In the genomic region with DNA sequence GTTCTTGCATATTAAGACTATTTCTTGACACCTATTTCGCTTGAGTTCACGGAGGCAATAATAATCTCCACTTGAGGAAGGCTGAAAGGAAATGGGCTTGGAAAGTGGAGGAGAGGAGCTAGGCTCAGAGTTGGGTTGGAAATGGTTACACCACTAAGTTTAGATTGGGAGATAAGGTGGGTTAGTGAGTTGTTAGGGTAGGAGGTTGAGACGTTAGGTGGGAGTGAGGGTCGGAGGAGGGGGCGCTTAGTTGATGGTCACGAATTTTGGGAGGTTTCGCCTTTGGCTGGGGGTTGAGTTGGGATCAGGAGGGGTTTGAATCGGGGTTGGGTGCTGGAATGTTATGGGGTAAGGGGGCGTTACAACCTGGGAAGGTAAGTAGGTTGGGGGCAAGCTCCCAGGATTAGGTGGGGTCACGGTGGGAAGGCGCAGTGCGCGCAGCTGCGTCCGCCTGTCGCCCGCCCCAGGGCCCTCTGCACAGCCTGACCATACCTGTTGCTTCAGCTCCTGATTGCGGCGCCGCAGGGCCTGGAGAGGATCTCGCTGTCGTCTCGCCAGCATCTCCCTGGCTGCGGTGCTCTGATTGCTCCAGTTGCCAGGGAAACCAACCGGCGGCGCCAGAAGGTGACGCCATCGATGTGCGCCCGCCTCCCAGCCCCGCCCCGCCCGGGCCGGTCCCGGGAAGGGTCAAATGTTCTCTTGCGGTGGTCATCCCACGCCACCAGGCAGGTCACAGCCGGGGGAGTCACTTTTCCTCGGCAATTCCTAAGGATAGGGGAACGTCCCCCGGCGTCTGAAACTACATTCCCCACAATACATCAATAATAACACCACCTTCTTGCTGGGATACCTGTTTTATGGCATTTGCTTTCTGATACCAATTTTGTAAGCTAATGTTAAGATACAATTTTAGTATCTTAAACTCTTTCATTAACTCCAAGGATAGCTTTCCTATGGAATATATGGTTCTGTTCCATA, we compare ENCODE assay signal across 1 cellular context.
TF ChIP-seq lines count a peak whose summit lies in the region.

Gene NPHP1, minus strand, starts transcription at position 606 of the 978 bp plus-strand sequence. Its CDS starts 45 bp downstream, at position 561.

TF ChIP-seq in HepG2, 621 proteins besides CTCF, POLR2A, EP300 and RAD21 (continued from another document and continues in another):
- TF ChIP-seq, protein P1, sequence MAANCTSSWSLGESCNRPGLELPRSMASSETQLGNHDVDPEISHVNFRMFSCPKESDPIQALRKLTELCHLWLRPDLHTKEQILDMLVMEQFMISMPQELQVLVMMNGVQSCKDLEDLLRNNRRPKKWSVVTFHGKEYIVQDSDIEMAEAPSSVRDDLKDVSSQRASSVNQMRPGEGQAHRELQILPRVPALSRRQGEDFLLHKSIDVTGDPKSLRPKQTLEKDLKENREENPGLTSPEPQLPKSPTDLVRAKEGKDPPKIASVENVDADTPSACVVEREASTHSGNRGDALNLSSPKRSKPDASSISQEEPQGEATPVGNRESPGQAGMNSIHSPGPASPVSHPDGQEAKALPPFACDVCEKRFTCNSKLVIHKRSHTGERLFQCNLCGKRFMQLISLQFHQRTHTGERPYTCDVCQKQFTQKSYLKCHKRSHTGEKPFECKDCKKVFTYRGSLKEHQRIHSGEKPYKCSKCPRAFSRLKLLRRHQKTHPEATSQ (CRISPR knock-in tag; IDR thresholded peaks at IDR 0.05; ENCODE audit: borderline replicate concordance) = no peak; the same call in 1 of the 2 replicates
- TF ChIP-seq ZBTB43 (CRISPR knock-in tag; conservative IDR thresholded peaks at IDR 0.05) = peak; percentile 64; the same call in 1 of the 2 replicates
- TF ChIP-seq ZNF546 (CRISPR knock-in tag; conservative IDR thresholded peaks at IDR 0.05) = 0 out of 2 replicates have a peak, but pooled peaks have one; percentile 42
- TF ChIP-seq NFKBIZ (CRISPR knock-in tag; IDR thresholded peaks at IDR 0.05) = 0 out of 2 replicates have a peak, but pooled peaks have one; percentile 53
- TF ChIP-seq MEIS2 (CRISPR knock-in tag; IDR thresholded peaks at IDR 0.05) = peak; percentile 70; the same call in 1 of the 2 replicates
- TF ChIP-seq GPN1 (CRISPR knock-in tag; IDR thresholded peaks at IDR 0.05; ENCODE audit: borderline replicate concordance) = no peak
- peak; percentile 59; the same call in 1 of the 2 replicates for TF ChIP-seq ZNF160 (CRISPR knock-in tag; IDR thresholded peaks at IDR 0.05)
- TF ChIP-seq, protein P2, sequence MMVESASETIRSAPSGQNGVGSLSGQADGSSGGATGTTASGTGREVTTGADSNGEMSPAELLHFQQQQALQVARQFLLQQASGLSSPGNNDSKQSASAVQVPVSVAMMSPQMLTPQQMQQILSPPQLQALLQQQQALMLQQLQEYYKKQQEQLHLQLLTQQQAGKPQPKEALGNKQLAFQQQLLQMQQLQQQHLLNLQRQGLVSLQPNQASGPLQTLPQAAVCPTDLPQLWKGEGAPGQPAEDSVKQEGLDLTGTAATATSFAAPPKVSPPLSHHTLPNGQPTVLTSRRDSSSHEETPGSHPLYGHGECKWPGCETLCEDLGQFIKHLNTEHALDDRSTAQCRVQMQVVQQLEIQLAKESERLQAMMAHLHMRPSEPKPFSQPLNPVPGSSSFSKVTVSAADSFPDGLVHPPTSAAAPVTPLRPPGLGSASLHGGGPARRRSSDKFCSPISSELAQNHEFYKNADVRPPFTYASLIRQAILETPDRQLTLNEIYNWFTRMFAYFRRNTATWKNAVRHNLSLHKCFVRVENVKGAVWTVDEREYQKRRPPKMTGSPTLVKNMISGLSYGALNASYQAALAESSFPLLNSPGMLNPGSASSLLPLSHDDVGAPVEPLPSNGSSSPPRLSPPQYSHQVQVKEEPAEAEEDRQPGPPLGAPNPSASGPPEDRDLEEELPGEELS (CRISPR knock-in tag; IDR thresholded peaks at IDR 0.05) = peak; percentile 40; the same call in 1 of the 2 replicates
- TF ChIP-seq SP4 (CRISPR knock-in tag; IDR thresholded peaks at IDR 0.05) = peak; percentile 96
- TF ChIP-seq IKZF5 (CRISPR knock-in tag; IDR thresholded peaks at IDR 0.05) = peak; percentile 66; the same call in 1 of the 2 replicates
- peak; percentile 74 for TF ChIP-seq ERF (CRISPR knock-in tag; IDR thresholded peaks at IDR 0.05)
- TF ChIP-seq SMAD3 (CRISPR knock-in tag; IDR thresholded peaks at IDR 0.05) = peak; percentile 95
- no peak for TF ChIP-seq ZNF530 (CRISPR knock-in tag; IDR thresholded peaks at IDR 0.05; ENCODE audit: low read depth)
- TF ChIP-seq TFDP2 (CRISPR knock-in tag; IDR thresholded peaks at IDR 0.05) = peak; percentile 82; the same call in 1 of the 2 replicates
- no peak for TF ChIP-seq LCORL (IDR thresholded peaks at IDR 0.05)
- peak; percentile 50; the same call in 1 of the 2 replicates for TF ChIP-seq LCORL (CRISPR knock-in tag; IDR thresholded peaks at IDR 0.05)
- TF ChIP-seq SRF (IDR thresholded peaks at IDR 0.05; ENCODE audit: low read depth, low read length) = peak; percentile 88
- TF ChIP-seq, protein P3, sequence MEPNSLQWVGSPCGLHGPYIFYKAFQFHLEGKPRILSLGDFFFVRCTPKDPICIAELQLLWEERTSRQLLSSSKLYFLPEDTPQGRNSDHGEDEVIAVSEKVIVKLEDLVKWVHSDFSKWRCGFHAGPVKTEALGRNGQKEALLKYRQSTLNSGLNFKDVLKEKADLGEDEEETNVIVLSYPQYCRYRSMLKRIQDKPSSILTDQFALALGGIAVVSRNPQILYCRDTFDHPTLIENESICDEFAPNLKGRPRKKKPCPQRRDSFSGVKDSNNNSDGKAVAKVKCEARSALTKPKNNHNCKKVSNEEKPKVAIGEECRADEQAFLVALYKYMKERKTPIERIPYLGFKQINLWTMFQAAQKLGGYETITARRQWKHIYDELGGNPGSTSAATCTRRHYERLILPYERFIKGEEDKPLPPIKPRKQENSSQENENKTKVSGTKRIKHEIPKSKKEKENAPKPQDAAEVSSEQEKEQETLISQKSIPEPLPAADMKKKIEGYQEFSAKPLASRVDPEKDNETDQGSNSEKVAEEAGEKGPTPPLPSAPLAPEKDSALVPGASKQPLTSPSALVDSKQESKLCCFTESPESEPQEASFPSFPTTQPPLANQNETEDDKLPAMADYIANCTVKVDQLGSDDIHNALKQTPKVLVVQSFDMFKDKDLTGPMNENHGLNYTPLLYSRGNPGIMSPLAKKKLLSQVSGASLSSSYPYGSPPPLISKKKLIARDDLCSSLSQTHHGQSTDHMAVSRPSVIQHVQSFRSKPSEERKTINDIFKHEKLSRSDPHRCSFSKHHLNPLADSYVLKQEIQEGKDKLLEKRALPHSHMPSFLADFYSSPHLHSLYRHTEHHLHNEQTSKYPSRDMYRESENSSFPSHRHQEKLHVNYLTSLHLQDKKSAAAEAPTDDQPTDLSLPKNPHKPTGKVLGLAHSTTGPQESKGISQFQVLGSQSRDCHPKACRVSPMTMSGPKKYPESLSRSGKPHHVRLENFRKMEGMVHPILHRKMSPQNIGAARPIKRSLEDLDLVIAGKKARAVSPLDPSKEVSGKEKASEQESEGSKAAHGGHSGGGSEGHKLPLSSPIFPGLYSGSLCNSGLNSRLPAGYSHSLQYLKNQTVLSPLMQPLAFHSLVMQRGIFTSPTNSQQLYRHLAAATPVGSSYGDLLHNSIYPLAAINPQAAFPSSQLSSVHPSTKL (CRISPR knock-in tag; IDR thresholded peaks at IDR 0.05) = peak; percentile 78
- TF ChIP-seq, protein P4, sequence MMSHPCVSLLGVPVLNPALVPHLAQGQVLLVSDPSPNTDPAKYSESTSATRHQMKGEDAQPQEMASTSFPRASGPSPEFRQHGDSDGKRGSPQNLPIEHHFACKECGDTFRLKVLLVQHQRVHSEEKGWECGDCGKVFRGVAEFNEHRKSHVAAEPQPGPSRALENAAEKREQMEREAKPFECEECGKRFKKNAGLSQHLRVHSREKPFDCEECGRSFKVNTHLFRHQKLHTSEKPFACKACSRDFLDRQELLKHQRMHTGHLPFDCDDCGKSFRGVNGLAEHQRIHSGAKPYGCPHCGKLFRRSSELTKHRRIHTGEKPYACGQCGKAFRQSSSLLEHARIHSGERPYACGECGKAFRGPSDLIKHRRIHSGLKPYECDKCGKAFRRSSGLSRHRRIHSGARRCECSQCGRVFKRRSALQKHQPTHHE (CRISPR knock-in tag; IDR thresholded peaks at IDR 0.05; ENCODE audit: borderline replicate concordance) = peak; percentile 61; the same call in 1 of the 2 replicates
- no peak for TF ChIP-seq PBX2 (CRISPR knock-in tag; IDR thresholded peaks at IDR 0.05)
- no peak for TF ChIP-seq ZBTB8A (CRISPR knock-in tag; IDR thresholded peaks at IDR 0.05; ENCODE audit: borderline replicate concordance, low read depth)
- TF ChIP-seq, protein P5, sequence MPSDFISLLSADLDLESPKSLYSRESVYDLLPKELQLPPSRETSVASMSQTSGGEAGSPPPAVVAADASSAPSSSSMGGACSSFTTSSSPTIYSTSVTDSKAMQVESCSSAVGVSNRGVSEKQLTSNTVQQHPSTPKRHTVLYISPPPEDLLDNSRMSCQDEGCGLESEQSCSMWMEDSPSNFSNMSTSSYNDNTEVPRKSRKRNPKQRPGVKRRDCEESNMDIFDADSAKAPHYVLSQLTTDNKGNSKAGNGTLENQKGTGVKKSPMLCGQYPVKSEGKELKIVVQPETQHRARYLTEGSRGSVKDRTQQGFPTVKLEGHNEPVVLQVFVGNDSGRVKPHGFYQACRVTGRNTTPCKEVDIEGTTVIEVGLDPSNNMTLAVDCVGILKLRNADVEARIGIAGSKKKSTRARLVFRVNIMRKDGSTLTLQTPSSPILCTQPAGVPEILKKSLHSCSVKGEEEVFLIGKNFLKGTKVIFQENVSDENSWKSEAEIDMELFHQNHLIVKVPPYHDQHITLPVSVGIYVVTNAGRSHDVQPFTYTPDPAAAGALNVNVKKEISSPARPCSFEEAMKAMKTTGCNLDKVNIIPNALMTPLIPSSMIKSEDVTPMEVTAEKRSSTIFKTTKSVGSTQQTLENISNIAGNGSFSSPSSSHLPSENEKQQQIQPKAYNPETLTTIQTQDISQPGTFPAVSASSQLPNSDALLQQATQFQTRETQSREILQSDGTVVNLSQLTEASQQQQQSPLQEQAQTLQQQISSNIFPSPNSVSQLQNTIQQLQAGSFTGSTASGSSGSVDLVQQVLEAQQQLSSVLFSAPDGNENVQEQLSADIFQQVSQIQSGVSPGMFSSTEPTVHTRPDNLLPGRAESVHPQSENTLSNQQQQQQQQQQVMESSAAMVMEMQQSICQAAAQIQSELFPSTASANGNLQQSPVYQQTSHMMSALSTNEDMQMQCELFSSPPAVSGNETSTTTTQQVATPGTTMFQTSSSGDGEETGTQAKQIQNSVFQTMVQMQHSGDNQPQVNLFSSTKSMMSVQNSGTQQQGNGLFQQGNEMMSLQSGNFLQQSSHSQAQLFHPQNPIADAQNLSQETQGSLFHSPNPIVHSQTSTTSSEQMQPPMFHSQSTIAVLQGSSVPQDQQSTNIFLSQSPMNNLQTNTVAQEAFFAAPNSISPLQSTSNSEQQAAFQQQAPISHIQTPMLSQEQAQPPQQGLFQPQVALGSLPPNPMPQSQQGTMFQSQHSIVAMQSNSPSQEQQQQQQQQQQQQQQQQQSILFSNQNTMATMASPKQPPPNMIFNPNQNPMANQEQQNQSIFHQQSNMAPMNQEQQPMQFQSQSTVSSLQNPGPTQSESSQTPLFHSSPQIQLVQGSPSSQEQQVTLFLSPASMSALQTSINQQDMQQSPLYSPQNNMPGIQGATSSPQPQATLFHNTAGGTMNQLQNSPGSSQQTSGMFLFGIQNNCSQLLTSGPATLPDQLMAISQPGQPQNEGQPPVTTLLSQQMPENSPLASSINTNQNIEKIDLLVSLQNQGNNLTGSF (CRISPR knock-in tag; IDR thresholded peaks at IDR 0.05) = peak; percentile 75; the same call in 1 of the 2 replicates
- no peak for TF ChIP-seq ZNF567 (CRISPR knock-in tag; IDR thresholded peaks at IDR 0.05; ENCODE audit: borderline replicate concordance)
- TF ChIP-seq JARID2 (CRISPR knock-in tag; IDR thresholded peaks at IDR 0.05; ENCODE audit: insufficient replicate concordance) = no peak
- TF ChIP-seq ZNF777 (CRISPR knock-in tag; IDR thresholded peaks at IDR 0.05) = 0 out of 2 replicates have a peak, but pooled peaks have one; percentile 38
- TF ChIP-seq ZFP37 (CRISPR knock-in tag; IDR thresholded peaks at IDR 0.05; ENCODE audit: borderline replicate concordance) = 0 out of 2 replicates have a peak, but pooled peaks have one; percentile 68
- TF ChIP-seq ZNF331 (CRISPR knock-in tag; IDR thresholded peaks at IDR 0.05) = peak; percentile 79
- 0 out of 2 replicates have a peak, but pooled peaks have one; percentile 46 for TF ChIP-seq TOE1 (CRISPR knock-in tag; IDR thresholded peaks at IDR 0.05)
- TF ChIP-seq DR1 (CRISPR knock-in tag; IDR thresholded peaks at IDR 0.05) = 0 out of 2 replicates have a peak, but pooled peaks have one; percentile 27
- TF ChIP-seq ZNF772 (CRISPR knock-in tag; IDR thresholded peaks at IDR 0.05) = peak; percentile 72; the same call in 1 of the 2 replicates
- TF ChIP-seq KLF6 (CRISPR knock-in tag; IDR thresholded peaks at IDR 0.05) = 0 out of 2 replicates have a peak, but pooled peaks have one; percentile 57
- TF ChIP-seq ESRRA (CRISPR knock-in tag; IDR thresholded peaks at IDR 0.05; ENCODE audit: low read depth) = 0 out of 2 replicates have a peak, but pooled peaks have one; percentile 33
- TF ChIP-seq HDAC2 (CRISPR knock-in tag; IDR thresholded peaks at IDR 0.05) = peak; percentile 88
